ENCODE assay signal across 13 cellular contexts in the genomic region with DNA sequence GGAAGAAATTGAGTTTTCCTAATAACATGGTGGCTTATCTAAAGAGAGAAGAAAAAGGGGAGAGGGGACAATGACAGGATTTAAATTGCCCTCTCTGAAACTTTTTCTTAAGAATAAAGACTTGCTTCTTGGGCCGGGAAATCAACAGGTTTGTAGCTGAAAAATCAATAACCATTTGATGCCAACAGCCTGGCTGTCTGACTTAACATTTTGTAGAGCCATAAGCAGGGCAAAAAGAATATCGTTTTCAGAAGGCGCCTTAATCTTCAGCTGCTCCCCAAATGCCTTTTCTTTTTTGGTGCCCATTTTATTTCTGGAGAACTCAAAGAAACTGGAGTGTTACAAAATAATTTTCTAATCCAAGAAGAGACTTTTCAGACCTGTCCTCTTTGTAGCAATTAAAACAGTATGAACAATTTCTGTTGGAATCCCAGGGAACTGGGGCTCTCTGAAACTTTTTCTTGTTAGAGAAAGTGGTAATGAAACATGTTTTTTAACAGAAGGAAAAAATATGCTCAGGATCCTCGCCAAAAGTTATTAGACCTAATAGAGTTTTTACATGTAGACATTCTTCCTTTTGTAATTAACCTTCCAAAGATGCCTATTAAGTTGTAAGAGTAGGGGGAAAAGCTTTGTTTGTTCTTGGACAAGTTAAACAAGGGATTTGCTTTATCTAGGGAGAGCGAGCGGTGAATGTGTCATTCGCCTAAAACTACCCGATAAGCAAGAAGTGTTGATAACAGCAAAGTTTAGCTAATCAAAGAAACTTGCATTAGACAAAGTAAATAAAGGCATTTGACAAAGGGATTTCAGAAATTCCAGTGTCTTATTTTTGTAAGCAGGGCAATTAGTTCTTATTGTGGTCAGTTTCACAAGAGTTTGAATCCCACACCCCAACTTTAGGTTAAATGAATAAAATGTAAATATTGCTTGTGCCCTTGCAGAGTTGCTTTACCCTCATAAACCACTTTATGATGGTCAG. TPM values are rescaled to one million over a fixed set of nuclear protein-coding genes. Genes with fewer than 3 reads are reported as not detected.
DNase-seq lines count a peak whose midpoint lies in the region; ATAC-seq, FAIRE-seq and TF ChIP-seq lines count a peak whose summit lies in the region.
"Had no signal": no experiment of that assay in that cellular context is flagged by ENCODE, and none has a peak within 500 bp of the region (broad histone marks: within the 10 kb centered on the region; RNA-seq: fewer than 3 reads in every experiment).

No MANE protein-coding gene starts in this region.

- ATAC-seq in HepG2: no peak
- ATAC-seq in T-cell (replicated peaks in 1 of 4): no peak
- ATAC-seq in GM18858 (IDR thresholded peaks at IDR 0.05; ENCODE audit: unreplicated experiment): no peak
- ATAC-seq: activated T-cell treated with anti-CD3 and anti-CD28 coated beads, Interleukin-2, amount 50 U/mL, for 72 hours had no signal

- in situ Hi-C loops in brain microvascular endothelial cell (cut with HindIII; ENCODE audit: low pct_ligation_motif_present, low sequenced_read_pairs): no loop called here
- in situ Hi-C loops in HepG2 (cut with HindIII; ENCODE audit: extremely low pct_ligation_motif_present, low pct_unique_long_range_greater_than_20kb): loop anchor here (10.0 kb wide), 1 partner anchor 155 kb away; no protein-coding TSS in a partner anchor

- no peaks in the 10 kb centered on the region for H3K9me3 ChIP-seq in HepG2 (ENCODE audit: low read length)
- H3K9me3 ChIP-seq: colonic mucosa had no signal

- TF ChIP-seq RAD21 in HepG2 (CRISPR knock-in tag; IDR thresholded peaks at IDR 0.05): no peak

- no peak for DNase-seq in HEK293T (ENCODE audit: extremely low spot score)
- no peak for DNase-seq in brain microvascular endothelial cell
- no peak for DNase-seq in HepG2 (ENCODE audit: low spot score)
- no peak for DNase-seq in skeletal muscle cell (ENCODE audit: low read depth)
- DNase-seq in T-cell: no peak
- no peak for DNase-seq in activated CD4-positive, alpha-beta T cell treated with anti-CD3 and anti-CD28 coated beads, Interleukin-2, amount 10 ng/mL, durations not matched to agents 7 days and 5 days
- DNase-seq in NCI-H774 (lab: John Stamatoyannopoulos, UW): no peak
- DNase-seq: activated T-cell treated with anti-CD3 and anti-CD28 coated beads, Interleukin-2, amount 50 U/mL, for 72 hours; colonic mucosa; NCI-H748 treated with DMSO at 0.1 percent for 48 hours; retina; T1000 had no signal

- no peaks in the 10 kb centered on the region for H3K9me3 Mint-ChIP-seq in T-cell
- no peaks in the 10 kb centered on the region for H3K9me3 Mint-ChIP-seq in activated CD4-positive, alpha-beta T cell treated with anti-CD3 and anti-CD28 coated beads, Interleukin-2, amount 10 ng/mL, durations not matched to agents 7 days and 5 days

- H4K20me1 ChIP-seq in HepG2 (ENCODE audit: insufficient read depth, low read length): no peaks in the 10 kb centered on the region

- H3K4me3 ChIP-seq in brain microvascular endothelial cell (ENCODE audit: low read depth, low read length): peak overlapping the region; percentile 90
- no peak overlapping the region for H3K4me3 ChIP-seq in HepG2 (replicated peaks in 1 of 3; ENCODE audit: insufficient read depth in 1 of 3, low read depth in 2 of 3, low read length in 3 of 3)
- H3K4me3 ChIP-seq in skeletal muscle cell (ENCODE audit: low read depth, low read length): peak overlapping the region; percentile 56
- H3K4me3 ChIP-seq: colonic mucosa had no signal

- peaks cover 40% of the 10 kb centered on the region for H3K4me1 ChIP-seq in HepG2 (ENCODE audit: insufficient read depth, low read length)
- H3K4me1 ChIP-seq: colonic mucosa had no signal

- WGBS in HepG2 (ENCODE audit: low lambda C conversion rate): 1% methylated on average over 8 of the region's 8 CpGs

- H3K27me3 Mint-ChIP-seq in T-cell: peaks cover 39 to 43% of the 10 kb centered on the region in 2 donors
- peaks cover 42% of the 10 kb centered on the region for H3K27me3 Mint-ChIP-seq in activated CD4-positive, alpha-beta T cell treated with anti-CD3 and anti-CD28 coated beads, Interleukin-2, amount 10 ng/mL, durations not matched to agents 7 days and 5 days

- H3K27ac ChIP-seq in brain microvascular endothelial cell (peak overlapping the region; percentile 99), HepG2 (ENCODE audit: extremely low read length, insufficient read depth, low read length) (no peak overlapping the region)
- H3K27ac ChIP-seq: colonic mucosa had no signal

- peaks cover 0 to 8% (median 3%) of the 10 kb centered on the region in 3 donors for H3K4me1 Mint-ChIP-seq in T-cell
- peaks cover 3% of the 10 kb centered on the region for H3K4me1 Mint-ChIP-seq in activated CD4-positive, alpha-beta T cell treated with anti-CD3 and anti-CD28 coated beads, Interleukin-2, amount 10 ng/mL, durations not matched to agents 7 days and 5 days

- POLR2A ChIA-PET in HEK293T (lab: Yijun Ruan, JAX) (interaction anchor here (0.6 kb wide), 1 partner anchor 24 kb away, joined by 3 read pairs; no protein-coding TSS in a partner anchor), HepG2 (lab: Yijun Ruan, JAX) (no interaction called here), T-cell (lab: Charles Lee) (no interaction called here)
- POLR2A ChIA-PET in activated CD4-positive, alpha-beta T cell treated with anti-CD3 and anti-CD28 coated beads, Interleukin-2, amount 10 ng/mL, durations not matched to agents 7 days and 5 days (lab: Charles Lee): no interaction called here

- H3K36me3 ChIP-seq in brain microvascular endothelial cell (replicated peaks) (no peaks in the 10 kb centered on the region), HepG2 (replicated peaks in 1 of 2; ENCODE audit: control insufficient read depth in 1 of 2, insufficient read depth in 2 of 2, low read length in 2 of 2) (no peaks in the 10 kb centered on the region)
- H3K36me3 ChIP-seq: colonic mucosa had no signal

- FAIRE-seq in HepG2 (lab: Jason Lieb, UNC): no peak

- TF ChIP-seq EP300 in HepG2 (IDR thresholded peaks at IDR 0.05; ENCODE audit: low read depth in 2 of 2, low read length in 2 of 2) (no peak), HepG2 (CRISPR knock-in tag; IDR thresholded peaks at IDR 0.05; ENCODE audit: borderline replicate concordance) (no peak)

- no peak overlapping the region for H3K4me2 ChIP-seq in HepG2 (ENCODE audit: low read depth, low read length)

- no peak for TF ChIP-seq CTCF in brain microvascular endothelial cell (IDR thresholded peaks at IDR 0.05; ENCODE audit: low read depth, low read length, missing control alignments)
- TF ChIP-seq CTCF in HepG2 (CRISPR knock-in tag; IDR thresholded peaks at IDR 0.05): no peak

- H3K4me3 Mint-ChIP-seq in T-cell: no peak overlapping the region
- no peak overlapping the region for H3K4me3 Mint-ChIP-seq in activated CD4-positive, alpha-beta T cell treated with anti-CD3 and anti-CD28 coated beads, Interleukin-2, amount 10 ng/mL, durations not matched to agents 7 days and 5 days
- H3K4me3 Mint-ChIP-seq: activated T-cell treated with anti-CD3 and anti-CD28 coated beads, Interleukin-2, amount 50 U/mL, for 72 hours had no signal

- CTCF ChIA-PET in HEK293T (lab: Yijun Ruan, JAX) (interaction anchor here (0.6 kb wide), 1 partner anchor 164 kb away, joined by 3 read pairs; no protein-coding TSS in a partner anchor), HepG2 (lab: Yijun Ruan, JAX; ENCODE audit: low intra/inter-chr PET ratio, low total read pairs) (no interaction called here), T-cell (lab: Charles Lee) (no interaction called here)
- CTCF ChIA-PET in activated CD4-positive, alpha-beta T cell treated with anti-CD3 and anti-CD28 coated beads, Interleukin-2, amount 10 ng/mL, durations not matched to agents 7 days and 5 days (lab: Charles Lee): no interaction called here

- H3K79me2 ChIP-seq in HepG2 (ENCODE audit: insufficient read depth, low read length): no peaks in the 10 kb centered on the region

- H3K27me3 ChIP-seq in brain microvascular endothelial cell (replicated peaks) (no peaks in the 10 kb centered on the region), HepG2 (ENCODE audit: control insufficient read depth in 1 of 2, insufficient read depth in 2 of 2, low read length in 2 of 2) (peaks cover 0 to 32% of the 10 kb centered on the region in 2 experiments; a peak in 4 of 5 replicates)
- H3K27me3 ChIP-seq: colonic mucosa had no signal

- no peaks in the 10 kb centered on the region for H3K36me3 Mint-ChIP-seq in T-cell
- H3K36me3 Mint-ChIP-seq in activated CD4-positive, alpha-beta T cell treated with anti-CD3 and anti-CD28 coated beads, Interleukin-2, amount 10 ng/mL, durations not matched to agents 7 days and 5 days (ENCODE audit: low read depth): no peaks in the 10 kb centered on the region

- H3K9ac ChIP-seq in HepG2 (ENCODE audit: insufficient read depth, low read depth, low read length): no peak overlapping the region

- H2AFZ ChIP-seq in HepG2 (ENCODE audit: low read length): no peak overlapping the region

- intact Hi-C loops in HepG2 (cut with micrococcal nuclease; ENCODE audit: unreplicated experiment): loop anchor here (10.0 kb wide), 1 partner anchor 165 kb away; no protein-coding TSS in a partner anchor

- BruUV-seq in HepG2 (replicated peaks; lab: Mats Ljungman, UMichigan): no TSS peak

- TF ChIP-seq POLR2A in HepG2 (IDR thresholded peaks at IDR 0.05; ENCODE audit: insufficient read depth in 1 of 2, low read depth in 2 of 2, low read length in 2 of 2): no peak

- H3K27ac Mint-ChIP-seq in T-cell: no peak overlapping the region
- H3K27ac Mint-ChIP-seq in activated CD4-positive, alpha-beta T cell treated with anti-CD3 and anti-CD28 coated beads, Interleukin-2, amount 10 ng/mL, durations not matched to agents 7 days and 5 days: no peak overlapping the region
- H3K27ac Mint-ChIP-seq: activated T-cell treated with anti-CD3 and anti-CD28 coated beads, Interleukin-2, amount 50 U/mL, for 72 hours had no signal

RNA-seq across cellular contexts. Expression of a gene that starts 2.2 kb away (rescaled TPM):
- not detected in 2 replicates for total RNA-seq in HepG2 (2016; rRNA removed; fragmentation: Illumina TruSeq; extraction: Trizol)
- not detected in 2 replicates for total RNA-seq in HepG2 (2016; cell fraction: cytosol; rRNA removed; fragmentation: Illumina TruSeq; extraction: Trizol; ENCODE audit: low read depth)
- total RNA-seq in HepG2 (2016; cell fraction: insoluble cytoplasmic fraction; rRNA removed; fragmentation: Illumina TruSeq; extraction: Trizol): not detected in 2 replicates
- total RNA-seq in HepG2 (2016; cell fraction: membrane; rRNA removed; fragmentation: Illumina TruSeq; extraction: Trizol): not detected in 2 replicates
- total RNA-seq in HepG2 (2016; cell fraction: nucleus; rRNA removed; fragmentation: Illumina TruSeq; extraction: Trizol): not detected in 2 replicates
- 0.16 TPM in 1 of 2 replicates, not detected in the other for polyA plus RNA-seq in HepG2 (2011; rRNA removed)
- 0.04 TPM in 1 of 2 replicates, not detected in the other for polyA plus RNA-seq in HepG2 (2011; cell fraction: cytosol; rRNA removed)
- 0.05 TPM in 1 of 2 replicates, not detected in the other for polyA plus RNA-seq in HepG2 (2011; cell fraction: nucleus; rRNA removed)
- polyA plus RNA-seq in HepG2 (2012): 0.07 TPM in 1 of 2 replicates, not detected in the other
- not detected in 2 replicates for polyA plus RNA-seq in HepG2 (2016; cell fraction: cytosol; fragmentation: Illumina TruSeq; extraction: Trizol; ENCODE audit: low read depth)
- polyA plus RNA-seq in HepG2 (2016; cell fraction: insoluble cytoplasmic fraction; fragmentation: Illumina TruSeq; extraction: Trizol; ENCODE audit: low read depth): not detected in 2 replicates
- polyA plus RNA-seq in HepG2 (2016; cell fraction: membrane; fragmentation: Illumina TruSeq; extraction: Trizol; ENCODE audit: low read depth): not detected in 2 replicates
- polyA plus RNA-seq in HepG2 (2016; cell fraction: nucleus; fragmentation: Illumina TruSeq; extraction: Trizol; ENCODE audit: insufficient read depth, low read depth): not detected in 2 replicates
- not detected in 2 replicates for polyA minus RNA-seq in HepG2 (2011; rRNA and poly(A)+ RNA removed; ENCODE audit: low replicate concordance)
- polyA minus RNA-seq in HepG2 (2011; cell fraction: cytosol; rRNA and poly(A)+ RNA removed): not detected in 2 replicates
- 0.26 and 0.75 TPM in 2 replicates for polyA minus RNA-seq in HepG2 (2011; cell fraction: nucleus; rRNA and poly(A)+ RNA removed)
- not detected for total RNA-seq in T-cell
- total RNA-seq in activated CD4-positive, alpha-beta T cell treated with anti-CD3 and anti-CD28 coated beads, Interleukin-2, amount 10 ng/mL, durations not matched to agents 7 days and 5 days: not detected
- total RNA-seq: activated T-cell treated with anti-CD3 and anti-CD28 coated beads, Interleukin-2, amount 50 U/mL, for 72 hours had no signal

Comparison
In these comparisons a context has a peak if more than half of its experiments do, and no peak if none do; other contexts are left out.
1. H3K4me3 ChIP-seq: peak in brain microvascular endothelial cell (single experiment) and skeletal muscle cell (single experiment); none in HepG2 (0 of 3).